In the genomic region with DNA sequence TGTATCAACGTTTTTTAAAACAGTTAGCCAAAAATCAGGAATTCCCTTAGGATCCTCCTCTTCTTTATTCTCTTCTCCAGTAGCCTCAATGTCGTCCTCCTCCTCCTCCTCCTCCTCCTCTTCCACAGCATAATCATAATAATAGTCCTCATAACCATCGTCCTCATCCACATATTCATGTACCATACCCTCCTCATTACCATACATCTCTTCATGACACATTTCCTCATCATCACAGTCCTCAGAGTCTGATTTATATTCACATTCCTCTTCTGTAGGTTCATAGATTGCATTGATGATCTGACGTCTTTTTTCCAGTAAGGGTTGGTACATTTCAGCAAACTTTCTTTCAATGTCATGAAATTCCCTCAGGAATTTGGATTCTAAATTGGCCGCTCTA, we compare ENCODE assay signal across 9 cellular contexts. TPM values are rescaled to one million over a fixed set of nuclear protein-coding genes. Genes with fewer than 3 reads are reported as not detected.
DNase-seq lines count a peak whose midpoint lies in the region; ATAC-seq and TF ChIP-seq lines count a peak whose summit lies in the region.
"Had no signal": no experiment of that assay in that cellular context is flagged by ENCODE, and none has a peak within 500 bp of the region (broad histone marks: within the 10 kb centered on the region; RNA-seq: fewer than 3 reads in every experiment).

No MANE protein-coding gene starts in this region.

- no peak overlapping the region for H3K27ac Mint-ChIP-seq in activated B cell treated with CpG ODN at 0.5 μM for 24 hours

- H3K4me3 ChIP-seq in gastroesophageal sphincter (peak overlapping the region; percentile 54 to 60), rectal smooth muscle tissue (ENCODE audit: low read length) (peak overlapping the region; percentile 67)

- peaks cover 4% of the 10 kb centered on the region for H3K9me3 Mint-ChIP-seq in activated B cell treated with CpG ODN at 0.5 μM for 24 hours

- H3K36me3 ChIP-seq in gastroesophageal sphincter (no peaks in the 10 kb centered on the region), rectal smooth muscle tissue (ENCODE audit: control insufficient read depth, insufficient read depth, low read length) (no peaks in the 10 kb centered on the region)

- H3K4me1 ChIP-seq in gastroesophageal sphincter (no peaks in the 10 kb centered on the region), rectal smooth muscle tissue (ENCODE audit: control insufficient read depth, insufficient read depth, low read length) (peaks cover 2% of the 10 kb centered on the region)

- no peak overlapping the region for H3K9ac ChIP-seq in rectal smooth muscle tissue (ENCODE audit: low read length)

- H3K27me3 ChIP-seq in gastroesophageal sphincter (no peaks in the 10 kb centered on the region), rectal smooth muscle tissue (ENCODE audit: control insufficient read depth, insufficient read depth, low read length) (no peaks in the 10 kb centered on the region)

- H3K27ac ChIP-seq in gastroesophageal sphincter (peak overlapping the region in 3 of 4 donors; percentile 73 to 80 (median 77)), rectal smooth muscle tissue (ENCODE audit: low read depth, low read length) (no peak overlapping the region)

- in situ Hi-C loops in G401 (cut with HindIII; ENCODE audit: low sequenced_read_pairs): no loop called here

- no peak for TF ChIP-seq POLR2A in gastroesophageal sphincter (IDR thresholded peaks at IDR 0.05)

- no peaks in the 10 kb centered on the region for H3K9me3 ChIP-seq in gastroesophageal sphincter

- no peak for TF ChIP-seq EP300 in gastroesophageal sphincter (IDR thresholded peaks at IDR 0.05)

- peaks cover 6% of the 10 kb centered on the region for H3K4me1 Mint-ChIP-seq in activated B cell treated with CpG ODN at 0.5 μM for 24 hours

- DNase-seq in G401 (ENCODE audit: low spot score) (peak; percentile 20), activated B cell treated with CpG ODN at 0.5 μM for 24 hours (no peak), pons (ENCODE audit: low spot score) (no peak)
- DNase-seq: foreskin melanocyte had no signal

- TF ChIP-seq CTCF in activated B cell treated with CpG ODN at 0.5 μM for 24 hours (IDR thresholded peaks at IDR 0.05): no peak
- no peak for TF ChIP-seq CTCF in gastroesophageal sphincter (IDR thresholded peaks at IDR 0.05)

- no peaks in the 10 kb centered on the region for H3K36me3 Mint-ChIP-seq in activated B cell treated with CpG ODN at 0.5 μM for 24 hours (ENCODE audit: low read depth)

- POLR2A ChIA-PET in activated B cell treated with CpG ODN at 0.5 μM for 24 hours (lab: Charles Lee): no interaction called here

- WGBS in gastroesophageal sphincter (ENCODE audit: low coverage in 1 of 2), 2 donors: 13 to 20% methylated on average over 5 of the region's 5 CpGs

- CTCF ChIA-PET in activated B cell treated with CpG ODN at 0.5 μM for 24 hours (lab: Charles Lee): no interaction called here

- H3K4me3 Mint-ChIP-seq in activated B cell treated with CpG ODN at 0.5 μM for 24 hours: peak overlapping the region; percentile 74

- peaks cover 3% of the 10 kb centered on the region for H3K27me3 Mint-ChIP-seq in activated B cell treated with CpG ODN at 0.5 μM for 24 hours

- ATAC-seq in activated B cell treated with CpG ODN at 0.5 μM for 24 hours (ENCODE audit: low read depth) (no peak), gastroesophageal sphincter (no peak), HG03565 (IDR thresholded peaks at IDR 0.05; ENCODE audit: unreplicated experiment) (no peak), GM19463 (IDR thresholded peaks at IDR 0.05; ENCODE audit: unreplicated experiment) (no peak), GM21367 (IDR thresholded peaks at IDR 0.05; ENCODE audit: unreplicated experiment) (no peak)

- intact Hi-C loops in activated B cell treated with CpG ODN at 0.5 μM for 24 hours (cut with micrococcal nuclease): no loop called here

RNA-seq across cellular contexts. Expression of gene NAP1L2, which starts 0.9 kb away (rescaled TPM):
- total RNA-seq in G401 (2014; rRNA removed; shearing (Covaris generic)): 0.86 TPM in 1 of 2 replicates, not detected in the other
- 0.80 and 1.1 TPM in 2 replicates for total RNA-seq in activated B cell treated with CpG ODN at 0.5 μM for 24 hours
- total RNA-seq in gastroesophageal sphincter: 1 to 10 TPM; 4.1 to 9.2 (median 7.4) TPM
